ENCODE assay signal across 29 cellular contexts in genomic region chr1:211614615-211615014, GRCh38. TPM values are rescaled to one million over a fixed set of nuclear protein-coding genes. Genes with fewer than 3 reads are reported as not detected.
A peak's percentile ranks its signal among the peaks of the same experiment; 100 is the strongest.
DNase-seq lines count a peak whose midpoint lies in the region; ATAC-seq, FAIRE-seq and TF ChIP-seq lines count a peak whose summit lies in the region.
"Had no signal": no experiment of that assay in that cellular context is flagged by ENCODE, and none has a peak within 500 bp of the region (broad histone marks: within the 10 kb centered on the region; RNA-seq: fewer than 3 reads in every experiment).

No MANE protein-coding gene starts in this region.

- no peak overlapping the region for H4K8ac ChIP-seq in H1 (ENCODE audit: extremely low read depth, insufficient read depth, low read length)

- H4K20me1 ChIP-seq in H1 (replicated peaks in 1 of 2; ENCODE audit: control insufficient read depth in 1 of 2, insufficient read depth in 2 of 2, low read length in 2 of 2): no peaks in the 10 kb centered on the region
- H4K20me1 ChIP-seq: BLaER1 had no signal

- no peaks in the 10 kb centered on the region for H3K79me1 ChIP-seq in H1 (ENCODE audit: low read depth, low read length)

- no peak overlapping the region for H3K4me2 ChIP-seq in H1 (ENCODE audit: insufficient read depth in 1 of 2, low read depth in 2 of 2, low read length in 2 of 2)
- H3K4me2 ChIP-seq: BLaER1 had no signal

- H2BK20ac ChIP-seq in H1 (ENCODE audit: low read length): no peak overlapping the region

- no peaks in the 10 kb centered on the region for H3K9me3 Mint-ChIP-seq in Caco-2 (ENCODE audit: unreplicated experiment)
- H3K9me3 Mint-ChIP-seq: CD4-positive, alpha-beta memory T cell had no signal

- TF ChIP-seq CTCF in Caco-2 (IDR thresholded peaks at IDR 0.05; ENCODE audit: insufficient read depth in 1 of 2, low read depth in 1 of 2, low read length in 1 of 2, severe bottlenecking in 1 of 2, unreplicated experiment in 1 of 2) (no peak), H1 (IDR thresholded peaks at IDR 0.05; ENCODE audit: control extremely low read depth in 1 of 3, insufficient read depth in 1 of 3, low read depth in 1 of 3, low read length in 3 of 3) (no peak), gastroesophageal sphincter (IDR thresholded peaks at IDR 0.05) (no peak)

- no peak overlapping the region for H3K23ac ChIP-seq in H1 (ENCODE audit: insufficient read length)

- H3K9me3 ChIP-seq in Caco-2 (no peaks in the 10 kb centered on the region), H1 (ENCODE audit: insufficient read depth in 2 of 2, low read depth in 1 of 2, low read length in 1 of 2) (no peaks in the 10 kb centered on the region), small intestine (ENCODE audit: control insufficient read depth, low read depth) (no peaks in the 10 kb centered on the region), gastroesophageal sphincter (no peaks in the 10 kb centered on the region)
- H3K9me3 ChIP-seq: BLaER1 had no signal

- H3K27ac ChIP-seq in H1 (ENCODE audit: low read depth, low read length) (no peak overlapping the region), small intestine (ENCODE audit: low read depth in 1 of 2, low read length in 1 of 2) (no peak overlapping the region), gastroesophageal sphincter (no peak overlapping the region)
- H3K27ac ChIP-seq: BLaER1 had no signal

- no peaks in the 10 kb centered on the region for H3K27me3 Mint-ChIP-seq in Caco-2 (ENCODE audit: insufficient read depth, unreplicated experiment)
- H3K27me3 Mint-ChIP-seq: CD4-positive, alpha-beta memory T cell had no signal

- no peaks in the 10 kb centered on the region for H3K23me2 ChIP-seq in H1 (ENCODE audit: low read depth, low read length)

- DNase-seq in Caco-2 (no peak), OCI-M1 (lab: John Stamatoyannopoulos, UW) (peak; percentile 34), H1 (ENCODE audit: low read depth in 1 of 2, low spot score in 2 of 2) (no peak), small intestine (peak; percentile 86), SKM-1 treated with dmso at 0.1 percent for 144 hours (lab: John Stamatoyannopoulos, UW; ENCODE audit: unreplicated experiment) (no peak), SHP77 treated with DMSO at 0.1 percent for 48 hours (lab: John Stamatoyannopoulos, UW) (no peak)
- no peak for DNase-seq in stimulated activated CD4-positive, alpha-beta T cell treated with anti-CD3 and anti-CD28 coated beads, Interleukin-4, amount 100 ng/mL, for 24 hours
- DNase-seq: CD4-positive, alpha-beta memory T cell; COR-L47; DMS 273 treated with DMSO at 0.1 percent for 48 hours; DMS79; EL; GDM1; GOT3; HCEC 1CT; Karpas-422; MV-4-11; NCI-H1417; NCI-H1694; NCI-H2029 treated with DMSO at 0.1 percent for 48 hours; NCI-H446 treated with DMSO at 0.1 percent for 48 hours; NCI-H526; NCI-H82; RPMI8226; SHP77 had no signal

- TF ChIP-seq RAD21 in H1 (IDR thresholded peaks at IDR 0.05 in 1 of 2, conservative IDR thresholded peaks at IDR 0.05 in 1 of 2; ENCODE audit: low read depth in 2 of 2, low read length in 2 of 2): no peak

- POLR2A ChIA-PET in Caco-2 (lab: Charles Lee) (no interaction called here), H1 (lab: Charles Lee; ENCODE audit: partially characterized antibody) (no interaction called here)

- H3K79me2 ChIP-seq in H1 (ENCODE audit: control insufficient read depth in 1 of 2, insufficient read depth in 2 of 2, low read length in 2 of 2): no peaks in the 10 kb centered on the region

- no peak overlapping the region for H4K5ac ChIP-seq in H1 (ENCODE audit: insufficient read length, low read depth, low read length)

- H3K27ac Mint-ChIP-seq in Caco-2 (ENCODE audit: unreplicated experiment): peak overlapping the region; percentile 51

- CTCF ChIA-PET in Caco-2 (lab: Charles Lee) (no interaction called here), H1 (lab: Charles Lee; ENCODE audit: partially characterized antibody) (no interaction called here)

- TF ChIP-seq EP300 in H1 (IDR thresholded peaks at IDR 0.05; ENCODE audit: borderline replicate concordance in 1 of 2, low read depth in 2 of 2, low read length in 2 of 2) (no peak), gastroesophageal sphincter (IDR thresholded peaks at IDR 0.05) (no peak)

- H3K36me3 Mint-ChIP-seq in Caco-2 (ENCODE audit: insufficient read depth, unreplicated experiment): no peaks in the 10 kb centered on the region
- H3K36me3 Mint-ChIP-seq: CD4-positive, alpha-beta memory T cell had no signal

- no peaks in the 10 kb centered on the region for H3K36me3 ChIP-seq in Caco-2 (ENCODE audit: control insufficient read depth, insufficient read depth, low read length)
- H3K36me3 ChIP-seq in H1 (ENCODE audit: control insufficient read depth in 2 of 4, insufficient read depth in 4 of 4, low read length in 3 of 4): no peaks in the 10 kb centered on the region
- no peaks in the 10 kb centered on the region for H3K36me3 ChIP-seq in small intestine (ENCODE audit: control insufficient read depth in 2 of 2, insufficient read depth in 2 of 2, low read length in 2 of 2)
- H3K36me3 ChIP-seq in gastroesophageal sphincter: no peaks in the 10 kb centered on the region
- H3K36me3 ChIP-seq: BLaER1 had no signal

- H3K27me3 ChIP-seq in Caco-2 (replicated peaks; ENCODE audit: control insufficient read depth, insufficient read depth, low read length) (no peaks in the 10 kb centered on the region), H1 (replicated peaks in 1 of 4; ENCODE audit: control insufficient read depth in 3 of 4, extremely low read depth in 1 of 4, insufficient read depth in 3 of 4, low read length in 3 of 4) (no peaks in the 10 kb centered on the region), small intestine (ENCODE audit: control insufficient read depth in 2 of 2, insufficient read depth in 2 of 2, low read length in 2 of 2) (no peaks in the 10 kb centered on the region), gastroesophageal sphincter (no peaks in the 10 kb centered on the region)
- H3K27me3 ChIP-seq: BLaER1 had no signal

- no peak overlapping the region; the same call in 1 of the 2 replicates for H2AK5ac ChIP-seq in H1 (ENCODE audit: low read depth, low read length)

- TF ChIP-seq POLR2A in H1 (IDR thresholded peaks at IDR 0.05; ENCODE audit: control extremely low read depth in 1 of 2, low read depth in 2 of 2, low read length in 2 of 2): no peak
- TF ChIP-seq POLR2A in gastroesophageal sphincter (IDR thresholded peaks at IDR 0.05): no peak

- no peak overlapping the region for H2BK12ac ChIP-seq in H1 (ENCODE audit: low read depth, low read length)

- peaks cover 36% of the 10 kb centered on the region for H3K4me1 Mint-ChIP-seq in Caco-2 (ENCODE audit: low read depth, unreplicated experiment)
- H3K4me1 Mint-ChIP-seq: CD4-positive, alpha-beta memory T cell had no signal

- H3K4me1 ChIP-seq in Caco-2: peaks cover 45% of the 10 kb centered on the region
- no peaks in the 10 kb centered on the region; a peak in 2 of 7 replicates for H3K4me1 ChIP-seq in H1 (replicated peaks in 1 of 4; ENCODE audit: control insufficient read depth in 3 of 4, insufficient read depth in 4 of 4, low read length in 3 of 4)
- H3K4me1 ChIP-seq in small intestine (ENCODE audit: control insufficient read depth in 2 of 2, insufficient read depth in 1 of 2, low read depth in 1 of 2, low read length in 1 of 2): peaks cover 0 to 4% of the 10 kb centered on the region in 2 donors
- peaks cover 0 to 53% (median 21%) of the 10 kb centered on the region in 3 donors for H3K4me1 ChIP-seq in gastroesophageal sphincter

- H3K9ac ChIP-seq in H1 (replicated peaks in 1 of 4; ENCODE audit: extremely low read depth in 1 of 4, low read depth in 3 of 4, low read length in 3 of 4): no peak overlapping the region
- H3K9ac ChIP-seq: BLaER1 had no signal

- H3K4ac ChIP-seq in H1 (replicated peaks; ENCODE audit: insufficient read length, low read depth, low read length): peak overlapping the region; percentile 45

- no peak overlapping the region for H3K56ac ChIP-seq in H1 (replicated peaks; ENCODE audit: insufficient read length, low read depth, low read length)

- H2AFZ ChIP-seq in H1 (ENCODE audit: low read length): no peak overlapping the region

- H4K91ac ChIP-seq in H1 (replicated peaks; ENCODE audit: insufficient read length, low read length): peak overlapping the region; percentile 42

- no peak overlapping the region for H2BK120ac ChIP-seq in H1 (replicated peaks; ENCODE audit: low read depth, low read length)

- intact Hi-C loops in Caco-2 (cut with micrococcal nuclease; ENCODE audit: unreplicated experiment): no loop called here

- no peak overlapping the region for H2BK15ac ChIP-seq in H1 (ENCODE audit: low read length)

- FAIRE-seq in H1 (lab: Jason Lieb, UNC) (no peak), small intestine (lab: Jason Lieb, UNC) (no peak)
- FAIRE-seq: A204.1, GM12878 had no signal

- H3K14ac ChIP-seq in H1 (ENCODE audit: insufficient read length): no peak overlapping the region

- no peak overlapping the region for H2BK5ac ChIP-seq in H1 (ENCODE audit: low read depth, low read length)

- 97% methylated on average over 11 of the region's 11 CpGs; no CpG with 5 or more reads in 1 of the 2 experiments for WGBS in H1 (ENCODE audit: extremely low coverage in 1 of 2, insufficient coverage in 1 of 2, insufficient read length in 1 of 2, insufficient replicate concordance in 2 of 2, low coverage in 1 of 2, low lambda C conversion rate in 2 of 2, missing lambda C conversion rate in 1 of 2), 2 experiments
- WGBS in small intestine, 3 donors: 24 to 75% (median 46%) methylated on average over 11 of the region's 11 CpGs
- 80% methylated on average over 1 of the region's 11 CpGs; no CpG with 5 or more reads in 1 of the 2 donors for WGBS in gastroesophageal sphincter (ENCODE audit: low coverage in 1 of 2), 2 donors

- no peak for ATAC-seq in gastroesophageal sphincter

- no peak overlapping the region for H3K4me3 Mint-ChIP-seq in Caco-2 (ENCODE audit: unreplicated experiment)
- H3K4me3 Mint-ChIP-seq: CD4-positive, alpha-beta memory T cell had no signal

- H3K4me3 ChIP-seq in Caco-2 (ENCODE audit: low read depth, low read length): no peak overlapping the region
- no peak overlapping the region for H3K4me3 ChIP-seq in H1 (ENCODE audit: extremely low read depth in 1 of 4, insufficient read depth in 2 of 4, low read depth in 3 of 4, low read length in 4 of 4)
- no peak overlapping the region for H3K4me3 ChIP-seq in small intestine (ENCODE audit: low read depth in 1 of 2, low read length in 2 of 2)
- no peak overlapping the region for H3K4me3 ChIP-seq in gastroesophageal sphincter
- H3K4me3 ChIP-seq: BLaER1, GM12878 had no signal

- H3K18ac ChIP-seq in H1 (ENCODE audit: extremely low read depth, low read length): no peak overlapping the region

- no TSS peak for BruUV-seq in Caco-2 (replicated peaks; lab: Mats Ljungman, UMichigan)

RNA-seq across cellular contexts. Expression of gene SLC30A1, which starts 35.7 kb away (rescaled TPM):
- total RNA-seq in Caco-2 (2022) (21.6 and 26.6 TPM in 2 replicates), gastroesophageal sphincter (10 to 100 TPM; 10.1 to 17.3 (median 13.0) TPM)
- total RNA-seq in H1 (2021; fragmentation: NEBNext Ultra II Directional; extraction: Animal tissue kit (Norgen Biotek cat#: 25700)): 13.5 and 14.0 TPM in 2 replicates
- polyA plus RNA-seq in H1 (2011; rRNA removed) (3.7 and 4.5 TPM in 2 replicates), small intestine (1 to 10 TPM; 5.0 to 8.9 (median 7.8) TPM)
- polyA plus RNA-seq in H1 (2011; cell fraction: cytosol; rRNA removed): 5.9 TPM
- polyA plus RNA-seq in H1 (2011; cell fraction: nucleus; rRNA removed): 3.7 TPM
- 2.7 to 6.2 TPM (median 4.9 TPM) in 4 replicates for polyA plus RNA-seq in H1 (2012, experiment 1 of 2)
- polyA plus RNA-seq in H1 (2012, experiment 2 of 2): 1.0 TPM
- 7.1 TPM for polyA plus RNA-seq in H1 (2013, experiment 1 of 2)
- 8.0 TPM for polyA plus RNA-seq in H1 (2013, experiment 2 of 2)
- 10.4 and 15.8 TPM in 2 replicates for polyA minus RNA-seq in H1 (2011; rRNA and poly(A)+ RNA removed)
- polyA minus RNA-seq in H1 (2011; cell fraction: cytosol; rRNA and poly(A)+ RNA removed): 15.5 TPM
- polyA minus RNA-seq in H1 (2011; cell fraction: nucleus; rRNA and poly(A)+ RNA removed): 16.7 TPM

Comparison
In these comparisons a context has a peak if more than half of its experiments do, and no peak if none do; other contexts are left out.
1. DNase-seq: peak in OCI-M1 (single experiment) and small intestine (single experiment); none in Caco-2 (0 of 2), H1 (0 of 2), SKM-1 treated with dmso at 0.1 percent for 144 hours (single experiment), SHP77 treated with DMSO at 0.1 percent for 48 hours (single experiment) and stimulated activated CD4-positive, alpha-beta T cell treated with anti-CD3 and anti-CD28 coated beads, Interleukin-4, amount 100 ng/mL, for 24 hours (single experiment).